Comparison of ENCODE assay signal across 1 cellular context in the genomic region with DNA sequence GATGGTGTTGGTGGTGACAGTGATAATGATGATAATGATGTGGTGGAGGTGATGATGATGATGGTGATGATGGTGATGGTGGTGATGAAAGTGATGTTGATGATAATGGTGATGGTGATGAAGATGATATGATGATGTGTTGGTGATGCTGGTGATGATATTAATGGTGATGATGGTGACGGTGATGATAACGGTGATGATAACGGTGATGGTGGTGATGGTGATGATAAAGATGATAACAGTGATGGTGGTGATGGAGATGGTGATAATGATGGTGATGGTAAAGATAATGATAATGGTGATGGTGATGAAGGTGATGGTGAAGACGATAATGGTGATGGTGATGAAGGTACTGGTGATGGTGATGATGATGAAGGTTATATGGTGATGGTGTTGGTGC.
TF ChIP-seq lines count a peak whose summit lies in the region.

No MANE protein-coding gene starts in this region.

TF ChIP-seq in HEK293, 187 proteins besides CTCF, POLR2A, EP300 and RAD21 (continued from another document):
- TF ChIP-seq, protein P1, sequence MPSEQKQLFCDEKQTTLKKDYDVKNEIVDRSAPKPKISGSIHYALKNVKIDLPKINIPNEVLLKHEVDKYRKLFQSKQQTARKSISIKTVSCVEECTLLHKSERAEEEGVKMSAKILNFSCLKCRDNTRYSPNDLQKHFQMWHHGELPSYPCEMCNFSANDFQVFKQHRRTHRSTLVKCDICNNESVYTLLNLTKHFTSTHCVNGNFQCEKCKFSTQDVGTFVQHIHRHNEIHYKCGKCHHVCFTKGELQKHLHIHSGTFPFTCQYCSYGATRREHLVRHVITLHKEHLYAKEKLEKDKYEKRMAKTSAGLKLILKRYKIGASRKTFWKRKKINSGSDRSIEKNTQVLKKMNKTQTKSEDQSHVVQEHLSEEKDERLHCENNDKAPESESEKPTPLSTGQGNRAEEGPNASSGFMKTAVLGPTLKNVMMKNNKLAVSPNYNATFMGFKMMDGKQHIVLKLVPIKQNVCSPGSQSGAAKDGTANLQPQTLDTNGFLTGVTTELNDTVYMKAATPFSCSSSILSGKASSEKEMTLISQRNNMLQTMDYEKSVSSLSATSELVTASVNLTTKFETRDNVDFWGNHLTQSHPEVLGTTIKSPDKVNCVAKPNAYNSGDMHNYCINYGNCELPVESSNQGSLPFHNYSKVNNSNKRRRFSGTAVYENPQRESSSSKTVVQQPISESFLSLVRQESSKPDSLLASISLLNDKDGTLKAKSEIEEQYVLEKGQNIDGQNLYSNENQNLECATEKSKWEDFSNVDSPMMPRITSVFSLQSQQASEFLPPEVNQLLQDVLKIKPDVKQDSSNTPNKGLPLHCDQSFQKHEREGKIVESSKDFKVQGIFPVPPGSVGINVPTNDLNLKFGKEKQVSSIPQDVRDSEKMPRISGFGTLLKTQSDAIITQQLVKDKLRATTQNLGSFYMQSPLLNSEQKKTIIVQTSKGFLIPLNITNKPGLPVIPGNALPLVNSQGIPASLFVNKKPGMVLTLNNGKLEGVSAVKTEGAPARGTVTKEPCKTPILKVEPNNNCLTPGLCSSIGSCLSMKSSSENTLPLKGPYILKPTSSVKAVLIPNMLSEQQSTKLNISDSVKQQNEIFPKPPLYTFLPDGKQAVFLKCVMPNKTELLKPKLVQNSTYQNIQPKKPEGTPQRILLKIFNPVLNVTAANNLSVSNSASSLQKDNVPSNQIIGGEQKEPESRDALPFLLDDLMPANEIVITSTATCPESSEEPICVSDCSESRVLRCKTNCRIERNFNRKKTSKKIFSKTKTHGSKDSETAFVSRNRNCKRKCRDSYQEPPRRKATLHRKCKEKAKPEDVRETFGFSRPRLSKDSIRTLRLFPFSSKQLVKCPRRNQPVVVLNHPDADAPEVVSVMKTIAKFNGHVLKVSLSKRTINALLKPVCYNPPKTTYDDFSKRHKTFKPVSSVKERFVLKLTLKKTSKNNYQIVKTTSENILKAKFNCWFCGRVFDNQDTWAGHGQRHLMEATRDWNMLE (tag by site-specific recombination; conservative IDR thresholded peaks at IDR 0.05; ENCODE audit: low read depth): no peak
- TF ChIP-seq, protein P2, sequence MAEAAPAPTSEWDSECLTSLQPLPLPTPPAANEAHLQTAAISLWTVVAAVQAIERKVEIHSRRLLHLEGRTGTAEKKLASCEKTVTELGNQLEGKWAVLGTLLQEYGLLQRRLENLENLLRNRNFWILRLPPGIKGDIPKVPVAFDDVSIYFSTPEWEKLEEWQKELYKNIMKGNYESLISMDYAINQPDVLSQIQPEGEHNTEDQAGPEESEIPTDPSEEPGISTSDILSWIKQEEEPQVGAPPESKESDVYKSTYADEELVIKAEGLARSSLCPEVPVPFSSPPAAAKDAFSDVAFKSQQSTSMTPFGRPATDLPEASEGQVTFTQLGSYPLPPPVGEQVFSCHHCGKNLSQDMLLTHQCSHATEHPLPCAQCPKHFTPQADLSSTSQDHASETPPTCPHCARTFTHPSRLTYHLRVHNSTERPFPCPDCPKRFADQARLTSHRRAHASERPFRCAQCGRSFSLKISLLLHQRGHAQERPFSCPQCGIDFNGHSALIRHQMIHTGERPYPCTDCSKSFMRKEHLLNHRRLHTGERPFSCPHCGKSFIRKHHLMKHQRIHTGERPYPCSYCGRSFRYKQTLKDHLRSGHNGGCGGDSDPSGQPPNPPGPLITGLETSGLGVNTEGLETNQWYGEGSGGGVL (tag by site-specific recombination; IDR thresholded peaks at IDR 0.05): no peak
